Comparison of ENCODE assay signal across 13 cellular contexts in the genomic region with DNA sequence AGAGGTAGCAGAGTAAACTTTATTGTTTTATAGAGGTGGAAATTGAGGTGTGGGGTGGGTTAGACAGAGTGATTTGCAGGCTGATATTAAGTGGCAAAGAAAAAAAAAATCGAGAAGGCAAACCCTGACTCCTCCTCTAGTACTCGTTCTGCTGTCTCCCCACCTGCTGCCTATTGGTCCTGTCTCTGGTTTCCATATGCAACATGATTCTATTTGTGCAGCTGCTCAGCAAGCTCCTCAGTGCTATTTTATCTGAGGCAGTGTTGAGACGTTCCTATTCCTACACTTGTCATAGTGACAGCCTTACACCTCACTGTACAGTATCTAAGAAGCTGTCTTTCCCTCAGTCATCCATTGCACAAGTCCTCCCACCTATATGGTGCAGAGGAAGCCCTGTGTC.
"Had no signal": no experiment of that assay in that cellular context is flagged by ENCODE, and none has a peak within 500 bp of the region (broad histone marks: within the 10 kb centered on the region; RNA-seq: fewer than 3 reads in every experiment).

No MANE protein-coding gene starts in this region.

- DNase-seq: activated CD4-positive, alpha-beta T cell treated with anti-CD3 and anti-CD28 coated beads, Interleukin-2, amount 10 ng/mL, durations not matched to agents 7 days and 5 days; activated CD4-positive, CD25-positive, alpha-beta regulatory T cell; activated CD8-positive, alpha-beta memory T cell treated with anti-CD3 and anti-CD28 coated beads, Interleukin-2, amount 50 U/mL, for 48 hours; activated gamma-delta T cell treated with Interleukin-2 at 50 U/mL for 16 hours; amniotic stem cell; left cardiac atrium; lower lobe of right lung; midbrain; naive thymus-derived CD4-positive, alpha-beta T cell; ovary; right lobe of liver; stimulated activated naive CD8-positive, alpha-beta T cell treated with anti-CD3 and anti-CD28 coated beads, Interleukin-15, Interleukin-2, amounts not matched to agents 100 U/mL and 50 U/mL, for 24 hours; trophoblast cell had no signal

- ATAC-seq: left cardiac atrium; lower lobe of right lung; naive thymus-derived CD4-positive, alpha-beta T cell; right lobe of liver; stimulated activated naive CD8-positive, alpha-beta T cell treated with anti-CD3 and anti-CD28 coated beads, Interleukin-15, Interleukin-2, amounts not matched to agents 100 U/mL and 50 U/mL, for 24 hours had no signal
